Comparison of ENCODE assay signal across 1 cellular context in the genomic region with DNA sequence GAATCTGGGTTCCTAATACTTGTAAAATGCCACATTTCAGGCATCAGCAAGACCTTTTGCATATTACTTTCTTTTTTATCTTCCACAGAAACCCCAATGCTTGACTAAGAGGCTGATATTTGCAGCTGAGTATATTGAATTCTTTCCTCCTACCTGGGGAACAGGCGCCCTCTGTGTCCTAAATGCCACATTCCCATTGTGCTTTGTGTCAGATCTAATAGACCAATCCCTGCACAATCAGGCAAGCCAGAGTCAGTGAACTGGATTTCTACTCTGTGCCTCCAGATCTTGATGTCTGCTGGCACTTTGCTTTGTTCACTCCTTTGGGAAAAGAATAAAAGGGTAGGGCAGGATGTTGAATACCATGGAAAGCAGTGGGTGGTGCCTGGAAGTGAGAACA.
TF ChIP-seq lines count a peak whose summit lies in the region.

No MANE protein-coding gene starts in this region.

TF ChIP-seq in H1, 55 proteins besides CTCF, POLR2A, EP300 and RAD21:
- TF ChIP-seq NANOG (IDR thresholded peaks at IDR 0.05; ENCODE audit: insufficient read depth, low read depth, low read length, poor library complexity, severe bottlenecking) (no peak), TEAD4 (IDR thresholded peaks at IDR 0.05; ENCODE audit: low read depth, low read length) (0 out of 2 replicates have a peak, but pooled peaks have one; percentile 28), RXRA (IDR thresholded peaks at IDR 0.05; ENCODE audit: insufficient read depth, low read depth, low read length) (no peak)
